8 cellular contexts compared by ENCODE assay signal in the genomic region with DNA sequence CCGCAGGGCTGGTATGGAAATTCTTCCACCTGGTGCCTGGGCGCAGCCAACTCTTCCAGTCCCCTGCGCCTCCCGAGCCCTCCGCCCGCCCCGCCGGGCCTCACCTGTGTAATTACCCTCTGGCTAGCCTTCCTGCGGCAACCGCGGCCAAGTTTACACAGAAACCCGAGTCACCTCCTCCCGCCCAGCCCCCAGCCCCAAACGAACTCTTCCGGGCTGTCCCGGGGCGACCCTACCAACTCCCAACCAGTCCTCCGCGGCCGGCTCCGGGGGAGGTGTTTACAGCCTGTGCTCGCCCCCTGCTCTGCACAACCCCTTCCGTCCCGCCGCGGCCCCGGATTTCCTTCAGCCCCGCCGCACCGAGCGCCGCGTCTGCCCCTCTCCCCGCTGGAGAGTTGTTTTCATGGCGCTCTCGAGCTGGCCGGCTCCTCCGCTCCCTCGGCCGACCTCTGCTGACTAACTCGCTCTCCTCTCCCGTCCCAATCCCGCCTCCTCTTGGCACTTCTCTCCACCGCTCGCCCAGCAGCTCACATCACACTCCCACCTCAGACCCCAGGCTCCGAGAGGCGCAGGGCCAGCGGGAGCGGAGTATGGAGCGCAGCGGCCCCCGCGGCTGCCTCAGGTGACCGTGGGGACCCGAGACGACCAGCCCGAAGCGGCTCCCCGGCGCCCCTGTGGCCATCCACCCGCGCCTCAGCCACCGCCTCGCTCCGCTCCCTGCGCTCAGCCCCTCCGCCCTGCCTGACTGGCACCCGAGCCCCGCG. TPM values are rescaled to one million over a fixed set of nuclear protein-coding genes. Genes with fewer than 3 reads are reported as not detected.
DNase-seq lines count a peak whose midpoint lies in the region; ATAC-seq and TF ChIP-seq lines count a peak whose summit lies in the region.

No MANE protein-coding gene starts in this region.

- peaks cover 28% of the 10 kb centered on the region for H3K4me1 Mint-ChIP-seq in CD14-positive monocyte
- H3K4me1 Mint-ChIP-seq in activated naive CD4-positive, alpha-beta T cell treated with anti-CD3 and anti-CD28 coated beads, Interleukin-2, amount 50 U/mL, for 24 hours = peaks cover 46% of the 10 kb centered on the region

- H3K27ac Mint-ChIP-seq in CD14-positive monocyte = peak overlapping the region; percentile 97 to 99 (median 99)
- H3K27ac Mint-ChIP-seq in activated naive CD4-positive, alpha-beta T cell treated with anti-CD3 and anti-CD28 coated beads, Interleukin-2, amount 50 U/mL, for 24 hours = peak overlapping the region; percentile 99

- H3K4me1 ChIP-seq in ovary (ENCODE audit: insufficient read depth) = peaks cover 2% of the 10 kb centered on the region
- peaks cover 15 to 47% (median 32%) of the 10 kb centered on the region in 4 donors for H3K4me1 ChIP-seq in transverse colon

- in situ Hi-C loops in transverse colon (cut with MboI; ENCODE audit: low pct_ligation_motif_present in 1 of 4, low pct_unique_long_range_greater_than_20kb in 1 of 4, low sequenced_read_pairs in 3 of 4) = no loop called here

- no peak for TF ChIP-seq EP300 in ovary (IDR thresholded peaks at IDR 0.05)
- TF ChIP-seq EP300 in transverse colon (IDR thresholded peaks at IDR 0.05; ENCODE audit: low read depth) = no peak

- intact Hi-C loops in CD14-positive monocyte (cut with micrococcal nuclease) = no loop called here
- intact Hi-C loops in Right ventricle myocardium inferior (cut with DNase I) = loop anchor here (5.0 kb wide), 4 partner anchors 51 to 111 kb away; a partner anchor contains a TSS
- intact Hi-C loops in ovary (cut with DNase I) = no loop called here
- intact Hi-C loops in transverse colon (cut with DNase I; ENCODE audit: low total_unique reads) = no loop called here

- TF ChIP-seq CTCF in CD14-positive monocyte (IDR thresholded peaks at IDR 0.05) (no peak), ovary (IDR thresholded peaks at IDR 0.05) (no peak), transverse colon (IDR thresholded peaks at IDR 0.05) (peak in 1 of 5 experiments; percentile 19)

- H3K27me3 ChIP-seq in ovary (no peaks in the 10 kb centered on the region), transverse colon (no peaks in the 10 kb centered on the region)

- no peaks in the 10 kb centered on the region for H3K9me3 ChIP-seq in ovary
- no peaks in the 10 kb centered on the region for H3K9me3 ChIP-seq in transverse colon

- peak overlapping the region; percentile 98 for H3K4me3 ChIP-seq in ovary
- peak overlapping the region; percentile 73 to 98 (median 82) for H3K4me3 ChIP-seq in transverse colon

- no peaks in the 10 kb centered on the region for H3K9me3 Mint-ChIP-seq in CD14-positive monocyte
- no peaks in the 10 kb centered on the region for H3K9me3 Mint-ChIP-seq in activated naive CD4-positive, alpha-beta T cell treated with anti-CD3 and anti-CD28 coated beads, Interleukin-2, amount 50 U/mL, for 24 hours

- peak overlapping the region; percentile 99 for H3K4me3 Mint-ChIP-seq in CD14-positive monocyte
- H3K4me3 Mint-ChIP-seq in activated naive CD4-positive, alpha-beta T cell treated with anti-CD3 and anti-CD28 coated beads, Interleukin-2, amount 50 U/mL, for 24 hours = peak overlapping the region; percentile 91

- H3K27ac ChIP-seq in ovary = peak overlapping the region; percentile 95 to 96
- peak overlapping the region; percentile 97 to 100 (median 98) for H3K27ac ChIP-seq in transverse colon

- peaks cover 0 to 8% (median 1%) of the 10 kb centered on the region in 3 donors for H3K27me3 Mint-ChIP-seq in CD14-positive monocyte (ENCODE audit: low read depth in 3 of 3)
- H3K27me3 Mint-ChIP-seq in activated naive CD4-positive, alpha-beta T cell treated with anti-CD3 and anti-CD28 coated beads, Interleukin-2, amount 50 U/mL, for 24 hours = no peaks in the 10 kb centered on the region

- H3K36me3 ChIP-seq in ovary (no peaks in the 10 kb centered on the region), transverse colon (peaks cover 0 to 21% (median 0%) of the 10 kb centered on the region in 4 donors)

- H3K36me3 Mint-ChIP-seq in CD14-positive monocyte = peaks cover 10 to 15% of the 10 kb centered on the region in 2 donors
- H3K36me3 Mint-ChIP-seq in activated naive CD4-positive, alpha-beta T cell treated with anti-CD3 and anti-CD28 coated beads, Interleukin-2, amount 50 U/mL, for 24 hours = peaks cover 4% of the 10 kb centered on the region

- DNase-seq in CD14-positive monocyte (ENCODE audit: low spot score) = peak; percentile 51
- DNase-seq in SHP77 treated with DMSO at 0.1 percent for 48 hours (lab: John Stamatoyannopoulos, UW) = peak; percentile 16
- DNase-seq in Right ventricle myocardium inferior (ENCODE audit: missing footprints) = peak; percentile 85
- DNase-seq in ovary = peak; percentile 56 to 80 (median 69)
- DNase-seq in transverse colon = peak; percentile 80

- 0 to 1% (median 0%) methylated on average over 67 to 70 of the region's 70 CpGs for WGBS in ovary, 3 donors
- WGBS in transverse colon (ENCODE audit: low coverage in 1 of 2), 2 donors = 1% methylated on average over 62 of the region's 70 CpGs; no CpG with 5 or more reads in 1 of the 2 donors

- TF ChIP-seq POLR2A in ovary (IDR thresholded peaks at IDR 0.05) (no peak), transverse colon (IDR thresholded peaks at IDR 0.05) (no peak)

- ATAC-seq in GM19397 (IDR thresholded peaks at IDR 0.05; ENCODE audit: unreplicated experiment) (peak; percentile 19), HG03575 (IDR thresholded peaks at IDR 0.05; ENCODE audit: extremely low read depth, insufficient number of reproducible peaks, low FRiP score, unreplicated experiment) (peak; percentile 4), Right ventricle myocardium inferior (peak; percentile 76)

RNA-seq across cellular contexts. Expression of a gene that starts 0.5 kb away (rescaled TPM):
- polyA plus RNA-seq in CD14-positive monocyte (1 to 10 TPM; 2.1 to 3.5 TPM), ovary (10 to 100 TPM; 28.4 to 31.2 TPM)
- total RNA-seq in Right ventricle myocardium inferior (21.7 TPM), ovary (10 to 100 TPM; 21.3 to 74.6 (median 30.9) TPM), transverse colon (100 to 1,000 TPM in 1 of 4 donors, 10 to 100 TPM in 3; 41.0 to 149 (median 84.5) TPM)

Comparison
In these comparisons a context has a peak if more than half of its experiments do, and no peak if none do; other contexts are left out.
1. Peak in every context shown above with its lines: DNase-seq, ATAC-seq, H3K4me3 ChIP-seq and H3K27ac ChIP-seq.
2. DNase-seq: peak in every context shown above with its lines; median percentile 85 in Right ventricle myocardium inferior; 80 in transverse colon; 69 in ovary; 51 in CD14-positive monocyte; 16 in SHP77 treated with DMSO at 0.1 percent for 48 hours.
3. ATAC-seq: peak in every context shown above with its lines; median percentile 76 in Right ventricle myocardium inferior; 19 in GM19397; 4 in HG03575.